Comparison of ENCODE assay signal across 9 cellular contexts in genomic region chr3:71579301-71579933, GRCh38. TPM values are rescaled to one million over a fixed set of nuclear protein-coding genes. Genes with fewer than 3 reads are reported as not detected.
DNase-seq lines count a peak whose midpoint lies in the region; ATAC-seq and TF ChIP-seq lines count a peak whose summit lies in the region.
"Had no signal": no experiment of that assay in that cellular context is flagged by ENCODE, and none has a peak within 500 bp of the region (broad histone marks: within the 10 kb centered on the region; RNA-seq: fewer than 3 reads in every experiment).

No MANE protein-coding gene starts in this region.

- H3K4me3 Mint-ChIP-seq in stimulated activated naive CD8-positive, alpha-beta T cell treated with anti-CD3 and anti-CD28 coated beads, Interleukin-15, Interleukin-2, amounts not matched to agents 100 ng/mL and 50 ng/mL, for 24 hours = peak overlapping the region; percentile 95
- H3K4me3 Mint-ChIP-seq in MCF 10A (ENCODE audit: unreplicated experiment) = peak overlapping the region; percentile 85

- DNase-seq in stimulated activated naive CD8-positive, alpha-beta T cell treated with anti-CD3 and anti-CD28 coated beads, Interleukin-15, Interleukin-2, amounts not matched to agents 100 U/mL and 50 U/mL, for 24 hours = no peak
- DNase-seq in MCF 10A (ENCODE audit: unreplicated experiment) = peak; percentile 12
- DNase-seq in aorta = no peak
- DNase-seq in kidney tubule cell (ENCODE audit: low spot score) = no peak
- no peak for DNase-seq in AML-193 (lab: John Stamatoyannopoulos, UW)
- DNase-seq: activated CD4-positive, alpha-beta T cell treated with anti-CD3 and anti-CD28 coated beads, Interleukin-2, amount 50 U/mL, for 4 hours had no signal

- no TSS peak for BruUV-seq in MCF 10A (replicated peaks; lab: Mats Ljungman, UMichigan)

- H3K4me1 Mint-ChIP-seq in stimulated activated naive CD8-positive, alpha-beta T cell treated with anti-CD3 and anti-CD28 coated beads, Interleukin-15, Interleukin-2, amounts not matched to agents 100 ng/mL and 50 ng/mL, for 24 hours (ENCODE audit: low read depth) = peaks cover 46% of the 10 kb centered on the region
- peaks cover 31% of the 10 kb centered on the region for H3K4me1 Mint-ChIP-seq in MCF 10A (ENCODE audit: insufficient read depth, unreplicated experiment)

- intact Hi-C loops in MCF 10A (cut with micrococcal nuclease) = no loop called here
- intact Hi-C loops in aorta (cut with DNase I) = loop anchor here in 1 of 2 donors (5.0 kb wide), 1 partner anchor 37 kb away; no protein-coding TSS in a partner anchor

- H3K9me3 Mint-ChIP-seq in stimulated activated naive CD8-positive, alpha-beta T cell treated with anti-CD3 and anti-CD28 coated beads, Interleukin-15, Interleukin-2, amounts not matched to agents 100 ng/mL and 50 ng/mL, for 24 hours = no peaks in the 10 kb centered on the region
- no peaks in the 10 kb centered on the region for H3K9me3 Mint-ChIP-seq in MCF 10A (ENCODE audit: unreplicated experiment)

- H3K9me3 ChIP-seq in muscle layer of duodenum (ENCODE audit: control insufficient read depth in 1 of 2, low read length in 2 of 2) = no peaks in the 10 kb centered on the region
- H3K9me3 ChIP-seq in aorta (ENCODE audit: control insufficient read depth, low read length) = no peaks in the 10 kb centered on the region

- 3 to 4% methylated on average over 7 of the region's 7 CpGs for WGBS in aorta, 2 donors

- CTCF ChIA-PET in MCF 10A (lab: Yijun Ruan, JAX) = no interaction called here

- H3K4me1 ChIP-seq in muscle layer of duodenum (ENCODE audit: control insufficient read depth in 1 of 2, insufficient read depth in 2 of 2, low read length in 2 of 2) = peaks cover 14 to 35% of the 10 kb centered on the region in 2 donors
- H3K4me1 ChIP-seq in aorta (ENCODE audit: control insufficient read depth in 1 of 2, insufficient read depth in 2 of 2, low read length in 2 of 2) = peaks cover 0 to 1% of the 10 kb centered on the region in 2 donors

- no peaks in the 10 kb centered on the region for H3K27me3 ChIP-seq in muscle layer of duodenum (ENCODE audit: low read depth, low read length)
- H3K27me3 ChIP-seq in aorta (ENCODE audit: control insufficient read depth in 1 of 2, insufficient read depth in 2 of 2, low read length in 1 of 2) = no peaks in the 10 kb centered on the region

- H3K27ac ChIP-seq in muscle layer of duodenum (ENCODE audit: low read length) (peak overlapping the region; percentile 86), aorta (ENCODE audit: low read depth in 1 of 2, low read length in 2 of 2) (peak overlapping the region; percentile 3 to 87)

- H3K4me3 ChIP-seq in muscle layer of duodenum (ENCODE audit: low read depth in 1 of 2, low read length in 2 of 2) = peak overlapping the region; percentile 47 to 95
- peak overlapping the region; percentile 34 to 67 for H3K4me3 ChIP-seq in aorta (ENCODE audit: low read length in 2 of 2)

- POLR2A ChIA-PET in MCF 10A (lab: Yijun Ruan, JAX) = interaction anchor here (1.2 to 2.1 kb wide), 14 partner anchors 16 to 523 kb away, joined by 3 to 32 read pairs (median 8); no protein-coding TSS in a partner anchor

- H3K36me3 ChIP-seq in muscle layer of duodenum (ENCODE audit: control insufficient read depth in 1 of 2, insufficient read depth in 2 of 2, low read length in 2 of 2) (no peaks in the 10 kb centered on the region), aorta (ENCODE audit: control insufficient read depth in 1 of 2, insufficient read depth in 2 of 2, low read length in 1 of 2) (peaks cover 0 to 3% of the 10 kb centered on the region in 2 donors)

- H3K27me3 Mint-ChIP-seq in stimulated activated naive CD8-positive, alpha-beta T cell treated with anti-CD3 and anti-CD28 coated beads, Interleukin-15, Interleukin-2, amounts not matched to agents 100 ng/mL and 50 ng/mL, for 24 hours = no peaks in the 10 kb centered on the region
- no peaks in the 10 kb centered on the region for H3K27me3 Mint-ChIP-seq in MCF 10A (ENCODE audit: insufficient read depth, unreplicated experiment)

- peak overlapping the region; percentile 50 for H3K27ac Mint-ChIP-seq in stimulated activated naive CD8-positive, alpha-beta T cell treated with anti-CD3 and anti-CD28 coated beads, Interleukin-15, Interleukin-2, amounts not matched to agents 100 ng/mL and 50 ng/mL, for 24 hours
- H3K27ac Mint-ChIP-seq in MCF 10A (ENCODE audit: low read depth, unreplicated experiment) = peak overlapping the region; percentile 97

- peaks cover 14% of the 10 kb centered on the region for H3K36me3 Mint-ChIP-seq in stimulated activated naive CD8-positive, alpha-beta T cell treated with anti-CD3 and anti-CD28 coated beads, Interleukin-15, Interleukin-2, amounts not matched to agents 100 ng/mL and 50 ng/mL, for 24 hours (ENCODE audit: low read depth)
- peaks cover 14% of the 10 kb centered on the region for H3K36me3 Mint-ChIP-seq in MCF 10A (ENCODE audit: insufficient read depth, unreplicated experiment)

- TF ChIP-seq CTCF in MCF 10A (IDR thresholded peaks at IDR 0.05; ENCODE audit: unreplicated experiment) = no peak

- ATAC-seq in stimulated activated naive CD8-positive, alpha-beta T cell treated with anti-CD3 and anti-CD28 coated beads, Interleukin-15, Interleukin-2, amounts not matched to agents 100 U/mL and 50 U/mL, for 24 hours = no peak
- ATAC-seq in aorta (ENCODE audit: low FRiP score) (no peak), HG03159 (IDR thresholded peaks at IDR 0.05; ENCODE audit: unreplicated experiment) (no peak)

RNA-seq across cellular contexts. Expression of gene FOXP1, which starts 4.1 kb away (rescaled TPM):
- total RNA-seq in MCF 10A (2022) (49.0 and 51.1 TPM in 2 replicates), aorta (100 to 1,000 TPM; 187 to 263 TPM)
- 10 to 100 TPM; 15.2 to 33.1 TPM for polyA plus RNA-seq in aorta
